In the genomic region with DNA sequence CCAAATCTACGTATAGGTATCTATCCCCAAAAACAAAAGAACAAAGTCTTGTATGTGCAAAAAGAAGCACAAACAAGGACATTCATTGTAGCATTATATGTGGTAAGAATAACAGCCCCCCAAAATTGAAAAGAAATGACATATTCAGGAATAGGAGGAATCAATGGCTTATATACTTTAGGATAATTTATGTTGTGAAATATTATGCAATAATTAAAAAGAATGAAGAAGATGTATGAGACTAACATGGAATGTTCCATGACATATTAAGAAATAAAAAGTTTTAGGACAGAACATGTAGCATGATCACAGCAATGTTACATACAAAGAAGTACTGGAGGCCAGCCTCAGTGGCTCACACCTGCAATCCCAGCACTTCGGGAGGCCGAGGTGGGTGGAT, we compare ENCODE assay signal across 36 cellular contexts. TPM values are rescaled to one million over a fixed set of nuclear protein-coding genes. Genes with fewer than 3 reads are reported as not detected.
"Had no signal": no experiment of that assay in that cellular context is flagged by ENCODE, and none has a peak within 500 bp of the region (broad histone marks: within the 10 kb centered on the region; RNA-seq: fewer than 3 reads in every experiment).

No MANE protein-coding gene starts in this region.

- FAIRE-seq: astrocyte, bronchial epithelial cell had no signal

- DNase-seq: activated effector memory CD4-positive, alpha-beta T cell treated with anti-CD3 and anti-CD28 coated beads, Interleukin-2, amount 50 U/mL, for 16 hours; activated effector memory CD4-positive, alpha-beta T cell treated with Interleukin-2 at 50 U/mL for 16 hours; activated gamma-delta T cell; activated gamma-delta T cell treated with Interleukin-2 at 50 U/mL for 16 hours; activated naive CD4-positive, alpha-beta T cell; activated naive CD4-positive, alpha-beta T cell treated with anti-CD3 and anti-CD28 coated beads for 36 hours; activated naive CD4-positive, alpha-beta T cell treated with anti-CD3 and anti-CD28 coated beads, Interleukin-2, amount 10 ng/mL, durations not matched to agents 7 days and 5 days; activated naive CD4-positive, alpha-beta T cell treated with anti-CD3 and anti-CD28 coated beads, Interleukin-2, amount 50 U/mL, for 16 hours; activated naive CD4-positive, alpha-beta T cell treated with Interleukin-2 at 50 U/mL for 16 hours; activated naive CD8-positive, alpha-beta T cell treated with anti-CD3 and anti-CD28 coated beads for 36 hours; activated naive CD8-positive, alpha-beta T cell treated with anti-CD3 and anti-CD28 coated beads, Interleukin-2, amount 10 ng/mL, durations not matched to agents 7 days and 5 days; activated naive CD8-positive, alpha-beta T cell treated with anti-CD3 and anti-CD28 coated beads, Interleukin-2, amount 50 U/mL, for 24 hours; activated T-cell treated with anti-CD3 and anti-CD28 coated beads, Interleukin-2, amount 50 U/mL, for 1 hour; activated T-cell treated with anti-CD3 and anti-CD28 coated beads, Interleukin-2, amount 50 U/mL, for 24 hours; activated T-cell treated with anti-CD3 and anti-CD28 coated beads, Interleukin-2, amount 50 U/mL, for 4 hours; activated T-cell treated with anti-CD3 and anti-CD28 coated beads, Interleukin-2, amount 50 U/mL, for 48 hours; activated T-cell treated with anti-CD3 and anti-CD28 coated beads, Interleukin-2, amount 50 U/mL, for 72 hours; adrenal gland; amniotic stem cell; amygdala; anterior cingulate cortex; aorta; body of pancreas; brain microvascular endothelial cell; caudate nucleus; central memory CD4-positive, alpha-beta T cell; cerebellar nuclear complex had no signal

- H3K4me1 ChIP-seq: adrenal gland, ascending aorta, breast epithelium had no signal

- H3K9me3 ChIP-seq: adrenal gland, ascending aorta, body of pancreas, breast epithelium had no signal

- ATAC-seq: activated naive CD4-positive, alpha-beta T cell treated with anti-CD3 and anti-CD28 coated beads, Interleukin-2, amount 50 U/mL, for 72 hours; activated naive CD8-positive, alpha-beta T cell treated with anti-CD3 and anti-CD28 coated beads, Interleukin-2, amount 50 U/mL, for 24 hours; activated T-cell treated with anti-CD3 and anti-CD28 coated beads, Interleukin-2, amount 50 U/mL, for 4 hours; activated T-cell treated with anti-CD3 and anti-CD28 coated beads, Interleukin-2, amount 50 U/mL, for 72 hours; activated T-helper 17 cell treated with anti-CD3 and anti-CD28 coated beads, Interleukin-2, amount 50 U/mL, for 72 hours; body of pancreas had no signal

- H3K27me3 ChIP-seq: adrenal gland, ascending aorta, body of pancreas, brain microvascular endothelial cell, breast epithelium, cardiac muscle cell had no signal

- H3K36me3 ChIP-seq: adrenal gland, ascending aorta, brain microvascular endothelial cell, breast epithelium, cardiac muscle cell had no signal

- H3K27ac ChIP-seq: adrenal gland, ascending aorta, brain microvascular endothelial cell, breast epithelium, cardiac muscle cell had no signal

- H3K4me3 ChIP-seq: adrenal gland, ascending aorta, body of pancreas, breast epithelium, cardiac muscle cell had no signal

RNA-seq across cellular contexts. Expression of a gene that starts 9.1 kb away (rescaled TPM):
- total RNA-seq: activated naive CD8-positive, alpha-beta T cell treated with anti-CD3 and anti-CD28 coated beads for 36 hours; activated naive CD8-positive, alpha-beta T cell treated with anti-CD3 and anti-CD28 coated beads, Interleukin-2, amount 10 ng/mL, durations not matched to agents 7 days and 5 days; activated T-cell treated with anti-CD3 and anti-CD28 coated beads, Interleukin-2, amount 50 U/mL, for 4 hours; ascending aorta; body of pancreas; breast epithelium; cardiac muscle cell; cerebellum; chondrocyte had no signal
- polyA plus RNA-seq: cardiac muscle cell had no signal
